ENCODE assay signal across 8 cellular contexts in the genomic region with DNA sequence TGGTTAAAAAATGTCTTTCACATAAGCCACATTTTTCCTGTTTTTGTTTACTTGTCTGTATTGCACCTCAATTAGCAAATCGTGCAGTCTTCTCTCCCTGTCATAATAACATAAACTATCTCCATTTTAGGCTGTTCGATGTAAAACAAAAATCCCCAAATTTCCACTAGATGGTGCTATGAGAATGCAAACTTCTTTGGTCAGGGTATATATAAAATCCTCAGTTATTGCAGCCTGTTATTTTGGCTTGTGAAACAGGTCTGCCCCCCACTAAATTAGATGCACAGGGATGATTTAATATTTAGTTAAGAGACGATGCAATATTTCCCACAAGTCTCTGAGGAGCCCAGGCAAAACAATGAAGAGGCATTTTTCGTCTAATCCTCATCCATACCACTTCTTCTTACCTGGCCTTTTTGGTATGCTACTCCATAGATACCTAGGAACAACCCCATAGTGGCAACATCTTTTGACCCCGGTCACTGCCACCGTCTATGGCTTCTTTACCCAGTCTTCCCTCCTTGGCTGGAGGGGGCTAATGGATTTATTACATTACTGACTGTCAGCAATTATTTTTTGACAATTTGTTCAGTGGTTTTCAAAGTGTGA.
DNase-seq lines count a peak whose midpoint lies in the region; ATAC-seq and TF ChIP-seq lines count a peak whose summit lies in the region.

No MANE protein-coding gene starts in this region.

- H3K9me3 Mint-ChIP-seq in MCF 10A (ENCODE audit: unreplicated experiment), result no peaks in the 10 kb centered on the region

- intact Hi-C loops in MCF 10A (cut with micrococcal nuclease), result loop anchor here (1.0 to 10.0 kb wide), 6 partner anchors 112 to 1950 kb away; no protein-coding TSS in a partner anchor
- intact Hi-C loops in upper lobe of right lung (cut with DNase I), result no loop called here

- no peaks in the 10 kb centered on the region for H3K9me3 ChIP-seq in upper lobe of right lung

- H3K36me3 ChIP-seq in kidney epithelial cell (ENCODE audit: control insufficient read depth, insufficient read depth, low read length) (no peaks in the 10 kb centered on the region), upper lobe of right lung (no peaks in the 10 kb centered on the region)

- peak; percentile 16 for DNase-seq in DMS79 (lab: John Stamatoyannopoulos, UW)
- peak; percentile 69 for DNase-seq in NCI-H69 (lab: John Stamatoyannopoulos, UW)
- peak; percentile 71 for DNase-seq in MCF 10A (ENCODE audit: unreplicated experiment)
- DNase-seq in kidney epithelial cell (ENCODE audit: low read depth), result no peak
- DNase-seq in upper lobe of right lung, result no peak
- DNase-seq in activated T-cell treated with anti-CD3 and anti-CD28 coated beads, Interleukin-2, amount 50 U/mL, for 48 hours, result no peak

- H3K4me3 ChIP-seq in kidney epithelial cell (ENCODE audit: low read depth, low read length) (no peak overlapping the region), upper lobe of right lung (no peak overlapping the region)

- H3K27ac Mint-ChIP-seq in MCF 10A (ENCODE audit: low read depth, unreplicated experiment), result no peak overlapping the region

- CTCF ChIA-PET in MCF 10A (lab: Yijun Ruan, JAX), result interaction anchor here (0.6 to 3.1 kb wide), 52 partner anchors 10 to 1993 kb away, joined by 3 to 25 read pairs (median 5); a partner anchor contains a TSS

- H3K36me3 Mint-ChIP-seq in MCF 10A (ENCODE audit: insufficient read depth, unreplicated experiment), result no peaks in the 10 kb centered on the region

- no TSS peak for BruUV-seq in MCF 10A (replicated peaks; lab: Mats Ljungman, UMichigan)

- peaks cover 6% of the 10 kb centered on the region for H3K4me1 Mint-ChIP-seq in MCF 10A (ENCODE audit: insufficient read depth, unreplicated experiment)

- no peak overlapping the region for H3K4me3 Mint-ChIP-seq in MCF 10A (ENCODE audit: unreplicated experiment)

- H3K4me1 ChIP-seq in upper lobe of right lung, result no peaks in the 10 kb centered on the region

- H3K27me3 Mint-ChIP-seq in MCF 10A (ENCODE audit: insufficient read depth, unreplicated experiment), result no peaks in the 10 kb centered on the region

- H3K27me3 ChIP-seq in kidney epithelial cell (ENCODE audit: control insufficient read depth, insufficient read depth, low read length) (no peaks in the 10 kb centered on the region), upper lobe of right lung (no peaks in the 10 kb centered on the region)

- peak; percentile 56 for TF ChIP-seq CTCF in MCF 10A (IDR thresholded peaks at IDR 0.05; ENCODE audit: unreplicated experiment)
- TF ChIP-seq CTCF in kidney epithelial cell (IDR thresholded peaks at IDR 0.05; ENCODE audit: insufficient read depth, low read length, poor library complexity, severe bottlenecking), result peak; percentile 54
- peak; percentile 54 for TF ChIP-seq CTCF in upper lobe of right lung (IDR thresholded peaks at IDR 0.05)

- POLR2A ChIA-PET in MCF 10A (lab: Yijun Ruan, JAX), result interaction anchor here (1.5 to 1.7 kb wide), 3 partner anchors 116 to 934 kb away, joined by 4 to 7 read pairs (median 5); a partner anchor contains a TSS

- H3K27ac ChIP-seq in upper lobe of right lung, result no peak overlapping the region

- ATAC-seq in GM19463 (IDR thresholded peaks at IDR 0.05; ENCODE audit: unreplicated experiment) (peak; percentile 58), HG03520 (IDR thresholded peaks at IDR 0.05; ENCODE audit: unreplicated experiment) (peak; percentile 58), upper lobe of right lung (peak; percentile 65)

Comparison
In these comparisons a context has a peak if more than half of its experiments do, and no peak if none do; other contexts are left out.
1. DNase-seq: peak in DMS79 (single experiment), NCI-H69 (single experiment) and MCF 10A (single experiment); none in kidney epithelial cell (single experiment), upper lobe of right lung (single experiment) and activated T-cell treated with anti-CD3 and anti-CD28 coated beads, Interleukin-2, amount 50 U/mL, for 48 hours (0 of 2).
2. Peak in every context shown above with its lines, with median percentiles within 50 percentile points of each other: ATAC-seq and CTCF ChIP-seq.